Comparison of ENCODE assay signal across 3 cellular contexts in genomic region chr3:134298281-134298680, GRCh38.
A peak's percentile ranks its signal among the peaks of the same experiment; 100 is the strongest.
TF ChIP-seq lines count a peak whose summit lies in the region.

No MANE protein-coding gene starts in this region.

TF ChIP-seq in A549, 52 proteins besides CTCF, POLR2A, EP300 and RAD21:
- no peak for TF ChIP-seq ZNF302 (CRISPR knock-in tag; IDR thresholded peaks at IDR 0.05)
- peak; percentile 62 for TF ChIP-seq NFE2L2 (conservative IDR thresholded peaks at IDR 0.05; ENCODE audit: low read length)

TF ChIP-seq in IMR-90, 13 proteins besides CTCF, POLR2A, EP300 and RAD21:
- no peak for TF ChIP-seq SMC3 (IDR thresholded peaks at IDR 0.05; ENCODE audit: low read depth, low read length)
- TF ChIP-seq NFE2L2 (IDR thresholded peaks at IDR 0.05; ENCODE audit: low read depth, low read length) = peak; percentile 55; the same call in 1 of the 2 replicates

TF ChIP-seq in GM12878, 131 proteins besides CTCF, POLR2A, EP300 and RAD21:
- no peak for TF ChIP-seq MLLT1 (IDR thresholded peaks at IDR 0.05)
- TF ChIP-seq NRF1 (conservative IDR thresholded peaks at IDR 0.05; ENCODE audit: low read depth, low read length) = no peak
- no peak for TF ChIP-seq BHLHE40 (IDR thresholded peaks at IDR 0.05; ENCODE audit: borderline replicate concordance in 1 of 2, low read depth in 2 of 2, low read length in 1 of 2)
- no peak for TF ChIP-seq RELB (IDR thresholded peaks at IDR 0.05; ENCODE audit: low read depth)
- no peak for TF ChIP-seq NR2F1 (conservative IDR thresholded peaks at IDR 0.05)
- TF ChIP-seq NFIC (IDR thresholded peaks at IDR 0.05; ENCODE audit: low read depth, low read length) = no peak
- TF ChIP-seq ZSCAN29 (IDR thresholded peaks at IDR 0.05) = no peak
- TF ChIP-seq NBN (IDR thresholded peaks at IDR 0.05) = no peak
- TF ChIP-seq YBX1 (IDR thresholded peaks at IDR 0.05) = no peak
- TF ChIP-seq ETV6 (conservative IDR thresholded peaks at IDR 0.05 in 1 of 2, IDR thresholded peaks at IDR 0.05 in 1 of 2; ENCODE audit: borderline replicate concordance in 1 of 2, low read depth in 1 of 2) = no peak
- TF ChIP-seq DPF2 (IDR thresholded peaks at IDR 0.05) = no peak
- TF ChIP-seq IRF4 (IDR thresholded peaks at IDR 0.05; ENCODE audit: low read depth, low read length) = no peak
- TF ChIP-seq ATF3 (IDR thresholded peaks at IDR 0.05; ENCODE audit: borderline replicate concordance, extremely low read depth, low read depth, low read length) = no peak
- no peak for TF ChIP-seq CHD2 (IDR thresholded peaks at IDR 0.05; ENCODE audit: borderline replicate concordance, low read depth, low read length)
